In genomic region chr21:17789660-17790059, GRCh38 we compare ENCODE assay signal across 14 cellular contexts. TPM values are rescaled to one million over a fixed set of nuclear protein-coding genes. Genes with fewer than 3 reads are reported as not detected.
DNase-seq lines count a peak whose midpoint lies in the region; ATAC-seq and TF ChIP-seq lines count a peak whose summit lies in the region.
"Had no signal": no experiment of that assay in that cellular context is flagged by ENCODE, and none has a peak within 500 bp of the region (broad histone marks: within the 10 kb centered on the region; RNA-seq: fewer than 3 reads in every experiment).

No MANE protein-coding gene starts in this region.

- no peaks in the 10 kb centered on the region for H4K20me1 ChIP-seq in Loucy (ENCODE audit: insufficient read depth, low read length, poor library complexity, severe bottlenecking)

- H3K4me2 ChIP-seq in Loucy (ENCODE audit: low read depth, low read length, poor library complexity, severe bottlenecking), result peak overlapping the region; percentile 75

- H3K27me3 ChIP-seq in Loucy (ENCODE audit: insufficient read depth, low read length, poor library complexity, severe bottlenecking), result no peaks in the 10 kb centered on the region

- no peak overlapping the region for H2AFZ ChIP-seq in Loucy (ENCODE audit: low read length)

- H3F3A ChIP-seq in Loucy (ENCODE audit: low read depth), result peaks cover 16% of the 10 kb centered on the region

- ATAC-seq in activated T-helper 17 cell treated with anti-CD3 and anti-CD28 coated beads, Interleukin-2, amount 50 U/mL, for 72 hours (replicated peaks), result no peak
- peak; percentile 7 for ATAC-seq in stimulated activated naive CD8-positive, alpha-beta T cell treated with anti-CD3 and anti-CD28 coated beads, Interleukin-15, Interleukin-2, amounts not matched to agents 100 U/mL and 50 U/mL, for 24 hours
- ATAC-seq in HG03175 (IDR thresholded peaks at IDR 0.05; ENCODE audit: unreplicated experiment) (no peak), HG03457 (IDR thresholded peaks at IDR 0.05; ENCODE audit: unreplicated experiment) (no peak)
- ATAC-seq: esophagus mucosa had no signal

- peaks cover 60% of the 10 kb centered on the region for H3K36me3 Mint-ChIP-seq in activated naive CD4-positive, alpha-beta T cell treated with anti-CD3 and anti-CD28 coated beads, Interleukin-2, amount 10 ng/mL, durations not matched to agents 7 days and 5 days
- peaks cover 67% of the 10 kb centered on the region for H3K36me3 Mint-ChIP-seq in activated T-helper 17 cell treated with anti-CD3 and anti-CD28 coated beads, Interleukin-2, amount 50 U/mL, for 72 hours (ENCODE audit: low read depth)

- peaks cover 3% of the 10 kb centered on the region for H3K9me3 Mint-ChIP-seq in activated naive CD4-positive, alpha-beta T cell treated with anti-CD3 and anti-CD28 coated beads, Interleukin-2, amount 10 ng/mL, durations not matched to agents 7 days and 5 days
- no peaks in the 10 kb centered on the region for H3K9me3 Mint-ChIP-seq in activated T-helper 17 cell treated with anti-CD3 and anti-CD28 coated beads, Interleukin-2, amount 50 U/mL, for 72 hours
- H3K9me3 Mint-ChIP-seq: nephron progenitor cell had no signal

- H3K27me3 Mint-ChIP-seq in activated naive CD4-positive, alpha-beta T cell treated with anti-CD3 and anti-CD28 coated beads, Interleukin-2, amount 10 ng/mL, durations not matched to agents 7 days and 5 days, result no peaks in the 10 kb centered on the region
- no peaks in the 10 kb centered on the region for H3K27me3 Mint-ChIP-seq in activated T-helper 17 cell treated with anti-CD3 and anti-CD28 coated beads, Interleukin-2, amount 50 U/mL, for 72 hours

- H3K27ac Mint-ChIP-seq in activated naive CD4-positive, alpha-beta T cell treated with anti-CD3 and anti-CD28 coated beads, Interleukin-2, amount 10 ng/mL, durations not matched to agents 7 days and 5 days, result peak overlapping the region; percentile 82
- peak overlapping the region; percentile 36 for H3K27ac Mint-ChIP-seq in activated T-helper 17 cell treated with anti-CD3 and anti-CD28 coated beads, Interleukin-2, amount 50 U/mL, for 72 hours
- H3K27ac Mint-ChIP-seq: nephron progenitor cell had no signal

- no peak for TF ChIP-seq CTCF in Loucy (conservative IDR thresholded peaks at IDR 0.05; ENCODE audit: low read length)

- peaks cover 97% of the 10 kb centered on the region for H3K4me1 ChIP-seq in Loucy (ENCODE audit: insufficient read depth, low read length, poor library complexity, severe bottlenecking)

- peak overlapping the region; percentile 27 for H3K4me3 Mint-ChIP-seq in activated naive CD4-positive, alpha-beta T cell treated with anti-CD3 and anti-CD28 coated beads, Interleukin-2, amount 10 ng/mL, durations not matched to agents 7 days and 5 days
- H3K4me3 Mint-ChIP-seq in activated T-helper 17 cell treated with anti-CD3 and anti-CD28 coated beads, Interleukin-2, amount 50 U/mL, for 72 hours, result peak overlapping the region; percentile 69
- H3K4me3 Mint-ChIP-seq: nephron progenitor cell had no signal

- H3K36me3 ChIP-seq in Loucy (ENCODE audit: insufficient read depth, low read length), result peaks cover 56% of the 10 kb centered on the region

- H3K9me2 ChIP-seq in Loucy (replicated peaks; ENCODE audit: low read depth, low read length), result no peaks in the 10 kb centered on the region

- DNase-seq in activated naive CD4-positive, alpha-beta T cell treated with anti-CD3 and anti-CD28 coated beads, Interleukin-2, amount 10 ng/mL, durations not matched to agents 7 days and 5 days, result no peak
- DNase-seq in activated naive CD4-positive, alpha-beta T cell treated with Interleukin-2 at 50 U/mL for 16 hours, result no peak
- DNase-seq in stimulated activated naive CD8-positive, alpha-beta T cell treated with anti-CD3 and anti-CD28 coated beads, Interleukin-15, Interleukin-2, amounts not matched to agents 100 U/mL and 50 U/mL, for 24 hours, result no peak
- no peak for DNase-seq in NCI-H2029 treated with DMSO at 0.1 percent for 48 hours (lab: John Stamatoyannopoulos, UW)
- DNase-seq: NCI-H2029, NCI-H69, nephron progenitor cell, substantia nigra had no signal

- no peaks in the 10 kb centered on the region; the same call in 1 of the 2 replicates for H3K9me3 ChIP-seq in Loucy (ENCODE audit: insufficient read depth, low read depth, low read length)

- peaks cover 89% of the 10 kb centered on the region for H3K4me1 Mint-ChIP-seq in activated naive CD4-positive, alpha-beta T cell treated with anti-CD3 and anti-CD28 coated beads, Interleukin-2, amount 10 ng/mL, durations not matched to agents 7 days and 5 days
- peaks cover 38% of the 10 kb centered on the region for H3K4me1 Mint-ChIP-seq in activated T-helper 17 cell treated with anti-CD3 and anti-CD28 coated beads, Interleukin-2, amount 50 U/mL, for 72 hours
- H3K4me1 Mint-ChIP-seq: nephron progenitor cell had no signal

- H3K79me2 ChIP-seq in Loucy (ENCODE audit: insufficient read depth, low read length), result peaks cover 39% of the 10 kb centered on the region

- CTCF ChIA-PET in activated naive CD4-positive, alpha-beta T cell treated with anti-CD3 and anti-CD28 coated beads, Interleukin-2, amount 10 ng/mL, durations not matched to agents 7 days and 5 days (lab: Charles Lee), result no interaction called here

- peak overlapping the region; percentile 65 for H3K4me3 ChIP-seq in Loucy (ENCODE audit: low read length, poor library complexity, severe bottlenecking)
- H3K4me3 ChIP-seq: coronary artery had no signal

- peak overlapping the region; percentile 66 for H3K9ac ChIP-seq in Loucy (ENCODE audit: low read depth, low read length, poor library complexity, severe bottlenecking)

RNA-seq across cellular contexts. Expression of gene C21orf91, which starts 29.5 kb away (rescaled TPM):
- 10 to 100 TPM; 23.2 to 26.1 TPM for total RNA-seq in activated T-helper 17 cell treated with anti-CD3 and anti-CD28 coated beads, Interleukin-2, amount 50 U/mL, for 72 hours
